ENCODE assay signal across 8 cellular contexts in the genomic region with DNA sequence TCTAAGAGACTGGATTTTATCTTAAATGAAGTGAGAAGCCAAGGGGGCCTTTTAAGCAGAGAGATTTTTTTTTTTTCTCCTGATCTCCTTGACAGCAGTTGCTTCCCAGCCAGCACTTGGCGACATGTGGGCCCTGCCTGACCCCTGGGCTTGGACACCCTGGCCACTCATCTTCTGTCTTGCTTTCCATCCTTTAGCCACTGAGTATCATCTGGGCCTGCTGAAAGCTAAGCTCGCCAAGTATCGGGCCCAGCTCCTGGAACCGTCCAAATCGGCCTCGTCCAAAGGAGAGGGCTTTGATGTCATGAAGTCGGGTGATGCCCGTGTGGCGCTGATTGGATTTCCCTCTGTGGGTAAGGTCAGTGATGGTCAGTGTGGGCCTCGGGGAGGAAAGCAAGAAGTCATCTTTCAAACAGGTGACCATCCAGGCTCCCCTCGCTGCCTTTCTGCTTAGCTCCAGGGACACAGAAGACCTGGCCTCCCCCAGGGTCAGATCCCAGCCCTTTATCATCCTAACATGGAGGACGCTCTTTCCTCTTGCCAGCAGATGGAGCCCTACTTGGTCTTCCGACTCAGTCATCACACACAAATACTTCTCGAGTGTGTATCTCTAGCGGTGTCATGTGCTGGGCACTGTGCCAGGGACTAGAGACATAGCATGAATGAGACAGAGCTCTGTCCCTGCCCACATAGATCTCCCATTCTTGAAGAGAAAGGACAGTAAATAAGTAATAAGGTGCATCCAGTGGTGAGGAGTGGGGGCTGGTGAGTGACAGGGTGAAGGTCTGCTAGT. TPM values are rescaled to one million over a fixed set of nuclear protein-coding genes. Genes with fewer than 3 reads are reported as not detected.
DNase-seq lines count a peak whose midpoint lies in the region; ATAC-seq, FAIRE-seq and TF ChIP-seq lines count a peak whose summit lies in the region.

No MANE protein-coding gene starts in this region.

- H3K9me3 ChIP-seq in endothelial cell of umbilical vein (replicated peaks; ENCODE audit: control insufficient read depth, insufficient read depth, low read length) (no peaks in the 10 kb centered on the region), osteoblast (ENCODE audit: low read depth, low read length) (no peaks in the 10 kb centered on the region)

- no peak overlapping the region for H3K4me3 Mint-ChIP-seq in activated T-cell treated with anti-CD3 and anti-CD28 coated beads, Interleukin-2, amount 50 U/mL, for 72 hours

- FAIRE-seq in endothelial cell of umbilical vein (lab: Jason Lieb, UNC) = peak; percentile 88

- intact Hi-C loops in endothelial cell of umbilical vein (cut with micrococcal nuclease) = no loop called here

- peak; percentile 53 to 58 for TF ChIP-seq CTCF in endothelial cell of umbilical vein (IDR thresholded peaks at IDR 0.05; ENCODE audit: extremely low read depth in 1 of 2, insufficient read depth in 1 of 2, low read depth in 1 of 2, low read length in 2 of 2)
- TF ChIP-seq CTCF in osteoblast (IDR thresholded peaks at IDR 0.05; ENCODE audit: extremely low read depth, low read depth, low read length) = peak; percentile 59

- no peak overlapping the region for H3K27ac ChIP-seq in endothelial cell of umbilical vein (ENCODE audit: insufficient read depth, low read depth, low read length)
- no peak overlapping the region for H3K27ac ChIP-seq in osteoblast (ENCODE audit: low read depth, low read length)

- H3K79me2 ChIP-seq in endothelial cell of umbilical vein (ENCODE audit: control insufficient read depth, insufficient read depth, low read length) = peaks cover 9% of the 10 kb centered on the region
- H3K79me2 ChIP-seq in osteoblast (ENCODE audit: insufficient read depth, low read length) = peaks cover 23% of the 10 kb centered on the region

- H3K36me3 ChIP-seq in endothelial cell of umbilical vein (ENCODE audit: control insufficient read depth in 2 of 2, extremely low read depth in 1 of 2, insufficient read depth in 2 of 2, low read length in 2 of 2) (peaks cover 6 to 23% of the 10 kb centered on the region in 2 experiments), osteoblast (ENCODE audit: insufficient read depth, low read length) (peaks cover 44% of the 10 kb centered on the region)

- peaks cover 8 to 13% of the 10 kb centered on the region in 2 donors for H3K36me3 Mint-ChIP-seq in activated T-cell treated with anti-CD3 and anti-CD28 coated beads, Interleukin-2, amount 50 U/mL, for 72 hours (ENCODE audit: insufficient read depth in 2 of 2)

- H3K4me1 Mint-ChIP-seq in activated T-cell treated with anti-CD3 and anti-CD28 coated beads, Interleukin-2, amount 50 U/mL, for 72 hours (ENCODE audit: low read depth) = peaks cover 25% of the 10 kb centered on the region

- H2AFZ ChIP-seq in endothelial cell of umbilical vein (ENCODE audit: low read depth, low read length) (no peak overlapping the region), osteoblast (ENCODE audit: low read length) (no peak overlapping the region)

- DNase-seq in activated T-cell treated with anti-CD3 and anti-CD28 coated beads, Interleukin-2, amount 50 U/mL, for 72 hours = no peak
- DNase-seq in activated T-cell treated with anti-CD3 and anti-CD28 coated beads for 4 hours (no peak), NCI-H446 (lab: John Stamatoyannopoulos, UW) (peak; percentile 9 to 45), endothelial cell of umbilical vein (ENCODE audit: low read depth, low spot score) (peak; percentile 50), osteoblast (ENCODE audit: insufficient read length, low spot score, missing footprints) (peak; percentile 88), occipital lobe (lab: John Stamatoyannopoulos, UW) (no peak)

- H4K20me1 ChIP-seq in endothelial cell of umbilical vein (replicated peaks; ENCODE audit: control insufficient read depth, extremely low read depth, insufficient read depth, low read length) = no peaks in the 10 kb centered on the region
- H4K20me1 ChIP-seq in osteoblast (ENCODE audit: insufficient read depth, low read length) = peaks cover 11% of the 10 kb centered on the region

- no peak overlapping the region for H3K4me3 ChIP-seq in endothelial cell of umbilical vein (replicated peaks in 1 of 3; ENCODE audit: insufficient read depth in 1 of 3, low read depth in 1 of 3, low read length in 3 of 3)
- H3K4me3 ChIP-seq in osteoblast (ENCODE audit: insufficient read depth, low read length) = no peak overlapping the region

- H3K9me3 Mint-ChIP-seq in activated T-cell treated with anti-CD3 and anti-CD28 coated beads, Interleukin-2, amount 50 U/mL, for 72 hours = no peaks in the 10 kb centered on the region

- TF ChIP-seq POLR2A in endothelial cell of umbilical vein (IDR thresholded peaks at IDR 0.05; ENCODE audit: low read depth, low read length) = no peak

- peak overlapping the region; percentile 52 for H3K27ac Mint-ChIP-seq in activated T-cell treated with anti-CD3 and anti-CD28 coated beads, Interleukin-2, amount 50 U/mL, for 72 hours

- dilution Hi-C loops in endothelial cell of umbilical vein (cut with MboI; ENCODE audit: extremely low pct_ligation_motif_present, low sequenced_read_pairs) = no loop called here

- no peaks in the 10 kb centered on the region for H3K9me1 ChIP-seq in endothelial cell of umbilical vein (replicated peaks; ENCODE audit: control insufficient read depth, extremely low read depth, insufficient read depth, low read length)

- ATAC-seq in activated T-cell treated with anti-CD3 and anti-CD28 coated beads, Interleukin-2, amount 50 U/mL, for 72 hours (replicated peaks in 1 of 2) = peak in 1 of 2 donors; percentile 11
- ATAC-seq in HG02759 (IDR thresholded peaks at IDR 0.05; ENCODE audit: unreplicated experiment) = no peak
- ATAC-seq in GM21360 (IDR thresholded peaks at IDR 0.05; ENCODE audit: unreplicated experiment) = no peak

- CTCF ChIA-PET in endothelial cell of umbilical vein (lab: Charles Lee) = interaction anchor here (0.5 to 0.7 kb wide), 3 partner anchors 10 to 89 kb away, joined by 3 read pairs; a partner anchor contains a TSS

- no TSS peak for BruUV-seq in endothelial cell of umbilical vein (replicated peaks; lab: Mats Ljungman, UMichigan)

- POLR2A ChIA-PET in endothelial cell of umbilical vein (lab: Charles Lee) = no interaction called here

- H3K4me2 ChIP-seq in endothelial cell of umbilical vein (ENCODE audit: insufficient read depth, low read length) = no peak overlapping the region
- H3K4me2 ChIP-seq in osteoblast (ENCODE audit: insufficient read depth, low read length) = no peak overlapping the region

- no peaks in the 10 kb centered on the region for H3K27me3 ChIP-seq in endothelial cell of umbilical vein (ENCODE audit: control insufficient read depth in 2 of 2, insufficient read depth in 2 of 2, low read length in 2 of 2)
- no peaks in the 10 kb centered on the region for H3K27me3 ChIP-seq in osteoblast (ENCODE audit: insufficient read depth, low read length)

- H3K4me1 ChIP-seq in endothelial cell of umbilical vein (ENCODE audit: control insufficient read depth, extremely low read depth, insufficient read depth, low read length) (peaks cover 2% of the 10 kb centered on the region), osteoblast (ENCODE audit: insufficient read depth, low read length) (peaks cover 1% of the 10 kb centered on the region)

- H3K9ac ChIP-seq in endothelial cell of umbilical vein (replicated peaks; ENCODE audit: extremely low read depth, insufficient read depth, low read length) = no peak overlapping the region

- H3K27me3 Mint-ChIP-seq in activated T-cell treated with anti-CD3 and anti-CD28 coated beads, Interleukin-2, amount 50 U/mL, for 72 hours (ENCODE audit: low read depth) = no peaks in the 10 kb centered on the region

RNA-seq across cellular contexts. Expression of a gene that starts 6.1 kb away (rescaled TPM):
- total RNA-seq in activated T-cell treated with anti-CD3 and anti-CD28 coated beads, Interleukin-2, amount 50 U/mL, for 72 hours = 10 to 100 TPM; 44.1 to 53.6 TPM
- total RNA-seq in endothelial cell of umbilical vein (55.4 and 60.4 TPM in 2 replicates), osteoblast (33.0 and 40.2 TPM in 2 replicates), occipital lobe (14.3 TPM)
- polyA plus RNA-seq in endothelial cell of umbilical vein = 46.5 and 50.2 TPM in 2 replicates
- polyA plus RNA-seq in endothelial cell of umbilical vein (2011; cell fraction: cytosol; rRNA removed) = 39.1 and 42.7 TPM in 2 replicates
- 122 and 127 TPM in 2 replicates for polyA plus RNA-seq in endothelial cell of umbilical vein (2011; cell fraction: nucleus; rRNA removed)
- 49.2 and 57.3 TPM in 2 replicates for polyA plus RNA-seq in endothelial cell of umbilical vein (2012)
- 47.3 and 54.1 TPM in 2 replicates for polyA minus RNA-seq in endothelial cell of umbilical vein
- polyA minus RNA-seq in endothelial cell of umbilical vein (2011; cell fraction: cytosol; rRNA and poly(A)+ RNA removed) = 21.8 TPM
- 46.3 and 52.4 TPM in 2 replicates for polyA minus RNA-seq in endothelial cell of umbilical vein (2011; cell fraction: nucleus; rRNA and poly(A)+ RNA removed)

RNA-seq across cellular contexts. Expression of a gene that starts 14.7 kb away (rescaled TPM):
- 1 to 10 TPM; 2.7 to 3.2 TPM for total RNA-seq in activated T-cell treated with anti-CD3 and anti-CD28 coated beads, Interleukin-2, amount 50 U/mL, for 72 hours
- total RNA-seq in endothelial cell of umbilical vein = 0.46 and 0.82 TPM in 2 replicates
- 0.46 and 0.91 TPM in 2 replicates for polyA plus RNA-seq in endothelial cell of umbilical vein
- 0.10 and 0.32 TPM in 2 replicates for polyA plus RNA-seq in endothelial cell of umbilical vein (2011; cell fraction: cytosol; rRNA removed)
- 3.1 and 3.4 TPM in 2 replicates for polyA plus RNA-seq in endothelial cell of umbilical vein (2011; cell fraction: nucleus; rRNA removed)
- polyA plus RNA-seq in endothelial cell of umbilical vein (2012) = 0.20 and 0.82 TPM in 2 replicates
- polyA minus RNA-seq in endothelial cell of umbilical vein = 0.19 and 0.63 TPM in 2 replicates
- not detected for polyA minus RNA-seq in endothelial cell of umbilical vein (2011; cell fraction: cytosol; rRNA and poly(A)+ RNA removed)
- 0.53 and 1.5 TPM in 2 replicates for polyA minus RNA-seq in endothelial cell of umbilical vein (2011; cell fraction: nucleus; rRNA and poly(A)+ RNA removed)
- 1.1 and 1.2 TPM in 2 replicates for total RNA-seq in osteoblast
- total RNA-seq in occipital lobe = 2.0 TPM

RNA-seq across cellular contexts. Expression of a gene that starts 54.6 kb away (rescaled TPM):
- 10 to 100 TPM in 1 of 2 donors, 1 to 10 TPM in 1; 9.7 to 11.0 TPM for total RNA-seq in activated T-cell treated with anti-CD3 and anti-CD28 coated beads, Interleukin-2, amount 50 U/mL, for 72 hours
- 10.1 and 11.3 TPM in 2 replicates for total RNA-seq in endothelial cell of umbilical vein
- 5.9 and 6.4 TPM in 2 replicates for polyA plus RNA-seq in endothelial cell of umbilical vein
- polyA plus RNA-seq in endothelial cell of umbilical vein (2011; cell fraction: cytosol; rRNA removed) = 5.9 and 6.8 TPM in 2 replicates
- 4.4 and 4.8 TPM in 2 replicates for polyA plus RNA-seq in endothelial cell of umbilical vein (2011; cell fraction: nucleus; rRNA removed)
- polyA plus RNA-seq in endothelial cell of umbilical vein (2012) = 10.2 and 10.7 TPM in 2 replicates
- 12.5 and 13.9 TPM in 2 replicates for polyA minus RNA-seq in endothelial cell of umbilical vein
- polyA minus RNA-seq in endothelial cell of umbilical vein (2011; cell fraction: cytosol; rRNA and poly(A)+ RNA removed) = 8.3 TPM
- 4.6 and 4.7 TPM in 2 replicates for polyA minus RNA-seq in endothelial cell of umbilical vein (2011; cell fraction: nucleus; rRNA and poly(A)+ RNA removed)
- total RNA-seq in osteoblast = 13.0 and 13.3 TPM in 2 replicates
- 9.0 TPM for total RNA-seq in occipital lobe

RNA-seq across cellular contexts. Expression of a gene that starts 54.8 kb away (rescaled TPM):
- total RNA-seq in activated T-cell treated with anti-CD3 and anti-CD28 coated beads, Interleukin-2, amount 50 U/mL, for 72 hours = 10 to 100 TPM; 25.8 to 28.7 TPM
- total RNA-seq in endothelial cell of umbilical vein (32.1 and 35.7 TPM in 2 replicates), osteoblast (19.2 and 20.3 TPM in 2 replicates), occipital lobe (27.6 TPM)
- polyA plus RNA-seq in endothelial cell of umbilical vein = 23.2 and 27.3 TPM in 2 replicates
- polyA plus RNA-seq in endothelial cell of umbilical vein (2011; cell fraction: cytosol; rRNA removed) = 14.2 and 17.9 TPM in 2 replicates
- 41.6 and 51.2 TPM in 2 replicates for polyA plus RNA-seq in endothelial cell of umbilical vein (2011; cell fraction: nucleus; rRNA removed)
- 16.5 and 19.2 TPM in 2 replicates for polyA plus RNA-seq in endothelial cell of umbilical vein (2012)
- polyA minus RNA-seq in endothelial cell of umbilical vein = 19.4 and 19.5 TPM in 2 replicates
- 13.7 TPM for polyA minus RNA-seq in endothelial cell of umbilical vein (2011; cell fraction: cytosol; rRNA and poly(A)+ RNA removed)
- polyA minus RNA-seq in endothelial cell of umbilical vein (2011; cell fraction: nucleus; rRNA and poly(A)+ RNA removed) = 22.6 and 28.6 TPM in 2 replicates

Comparison
In these comparisons a context has a peak if more than half of its experiments do, and no peak if none do; other contexts are left out.
1. DNase-seq: peak in NCI-H446 (2 of 2), endothelial cell of umbilical vein (single experiment) and osteoblast (single experiment); none in activated T-cell treated with anti-CD3 and anti-CD28 coated beads, Interleukin-2, amount 50 U/mL, for 72 hours (0 of 2), activated T-cell treated with anti-CD3 and anti-CD28 coated beads for 4 hours (single experiment) and occipital lobe (single experiment).